In the genomic region with DNA sequence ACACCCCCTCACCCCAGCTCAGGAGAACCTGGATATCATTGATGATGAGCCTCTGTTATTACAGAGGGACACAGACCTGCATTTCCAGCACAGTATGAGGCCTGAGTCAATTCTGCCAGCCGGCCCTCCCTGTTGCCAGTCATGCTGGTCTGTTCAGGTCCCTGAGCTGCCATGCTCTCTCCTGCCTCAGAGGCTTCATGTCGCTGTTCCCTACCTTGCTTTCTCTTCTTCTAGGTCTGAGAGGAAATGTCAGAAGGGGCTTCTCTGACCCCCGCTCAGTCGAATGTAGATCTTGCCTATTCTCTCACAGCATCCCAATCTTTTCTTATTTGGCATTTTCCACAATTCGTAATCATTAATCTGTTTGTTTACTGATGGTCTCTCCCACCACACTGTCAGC, we compare ENCODE assay signal across 10 cellular contexts. TPM values are rescaled to one million over a fixed set of nuclear protein-coding genes. Genes with fewer than 3 reads are reported as not detected.
DNase-seq lines count a peak whose midpoint lies in the region; ATAC-seq and TF ChIP-seq lines count a peak whose summit lies in the region.
"Had no signal": no experiment of that assay in that cellular context is flagged by ENCODE, and none has a peak within 500 bp of the region (broad histone marks: within the 10 kb centered on the region; RNA-seq: fewer than 3 reads in every experiment).

No MANE protein-coding gene starts in this region.

- H3K9me3 ChIP-seq in PC-3 (ENCODE audit: low read length), result no peaks in the 10 kb centered on the region
- H3K9me3 ChIP-seq in esophagus muscularis mucosa, result no peaks in the 10 kb centered on the region
- H3K9me3 ChIP-seq: prostate gland had no signal

- no peak overlapping the region for H2AFZ ChIP-seq in PC-3 (ENCODE audit: low read length)

- no peak for TF ChIP-seq POLR2A in esophagus muscularis mucosa (IDR thresholded peaks at IDR 0.05; ENCODE audit: low read depth)

- 80% methylated on average over 5 of the region's 5 CpGs for WGBS in esophagus muscularis mucosa

- TF ChIP-seq CTCF in PC-3 (conservative IDR thresholded peaks at IDR 0.05; ENCODE audit: low read depth, low read length) (peak; percentile 43; the same call in 1 of the 2 replicates), fibroblast of villous mesenchyme (IDR thresholded peaks at IDR 0.05; ENCODE audit: insufficient read depth, low read depth, low read length) (peak; percentile 20), esophagus muscularis mucosa (IDR thresholded peaks at IDR 0.05) (no peak)

- CTCF ChIA-PET in PC-3 (lab: Charles Lee), result interaction anchor here (0.6 to 1.4 kb wide), 3 partner anchors 29 to 115 kb away, joined by 3 to 5 read pairs (median 4); no protein-coding TSS in a partner anchor

- peak; percentile 29 for DNase-seq in AG08395 (ENCODE audit: low spot score)
- peak; percentile 29 for DNase-seq in PC-3
- no peak for DNase-seq in fibroblast of villous mesenchyme (ENCODE audit: low read depth)
- no peak for DNase-seq in esophagus muscularis mucosa (ENCODE audit: extremely low spot score)
- DNase-seq in left cardiac atrium, result no peak
- DNase-seq: CD4-positive, alpha-beta T cell had no signal

- H3K4me1 ChIP-seq in PC-3 (ENCODE audit: insufficient read depth, low read length), result no peaks in the 10 kb centered on the region
- no peaks in the 10 kb centered on the region for H3K4me1 ChIP-seq in esophagus muscularis mucosa
- H3K4me1 ChIP-seq: prostate gland had no signal

- intact Hi-C loops in PC-3 (cut with micrococcal nuclease) (no loop called here), esophagus muscularis mucosa (cut with DNase I) (no loop called here), left cardiac atrium (cut with DNase I) (no loop called here)

- ATAC-seq in GM18867 (IDR thresholded peaks at IDR 0.05; ENCODE audit: unreplicated experiment) (peak; percentile 74), PC-3 (peak; percentile 61), GM19023 (IDR thresholded peaks at IDR 0.05; ENCODE audit: unreplicated experiment) (no peak), left cardiac atrium (no peak), HG02642 (IDR thresholded peaks at IDR 0.05; ENCODE audit: poor library complexity, unreplicated experiment) (no peak)

- no peak for TF ChIP-seq EP300 in esophagus muscularis mucosa (IDR thresholded peaks at IDR 0.05)

- POLR2A ChIA-PET in PC-3 (lab: Charles Lee; ENCODE audit: unreplicated experiment), result no interaction called here

- no peaks in the 10 kb centered on the region for H3F3A ChIP-seq in PC-3 (ENCODE audit: low read length, unreplicated experiment)

- H3K9me2 ChIP-seq in PC-3 (replicated peaks; ENCODE audit: low read length), result no peaks in the 10 kb centered on the region

- no peaks in the 10 kb centered on the region for H3K79me2 ChIP-seq in PC-3 (ENCODE audit: low read length)

- H3K4me3 ChIP-seq in PC-3 (ENCODE audit: low read length) (no peak overlapping the region), fibroblast of villous mesenchyme (ENCODE audit: low read depth, low read length) (no peak overlapping the region), esophagus muscularis mucosa (no peak overlapping the region)
- H3K4me3 ChIP-seq: prostate gland had no signal

- H3K27me3 ChIP-seq in PC-3 (ENCODE audit: low read length) (no peaks in the 10 kb centered on the region), esophagus muscularis mucosa (peaks cover 0 to 9% (median 0%) of the 10 kb centered on the region in 4 donors)

- no peak overlapping the region for H3K4me2 ChIP-seq in PC-3 (ENCODE audit: low read length)

- BruUV-seq in PC-3 (replicated peaks; lab: Mats Ljungman, UMichigan), result no TSS peak

- H3K9ac ChIP-seq in PC-3 (ENCODE audit: low read length), result no peak overlapping the region

- H3K27ac ChIP-seq in PC-3 (ENCODE audit: low read length) (no peak overlapping the region), esophagus muscularis mucosa (replicated peaks in 1 of 4) (no peak overlapping the region)
- H3K27ac ChIP-seq: prostate gland had no signal

- H3K36me3 ChIP-seq in PC-3 (ENCODE audit: low read depth, low read length) (no peaks in the 10 kb centered on the region), esophagus muscularis mucosa (no peaks in the 10 kb centered on the region)
- H3K36me3 ChIP-seq: prostate gland had no signal

- no peaks in the 10 kb centered on the region for H4K20me1 ChIP-seq in PC-3 (ENCODE audit: low read length)

RNA-seq across cellular contexts. Expression of gene ABCC8, which starts 21.8 kb away (rescaled TPM):
- not detected in 2 replicates for total RNA-seq in PC-3 (2014; rRNA removed)
- total RNA-seq in fibroblast of villous mesenchyme, result not detected in 2 replicates
- 1 to 10 TPM in 3 of 4 donors, under 1 TPM in 1; 0.63 to 2.5 (median 1.7) TPM for total RNA-seq in esophagus muscularis mucosa
- 1 to 10 TPM in 1 of 2 donors, under 1 TPM in 1; 0.99 to 1.9 TPM for total RNA-seq in left cardiac atrium
- total RNA-seq: CD4-positive, alpha-beta T cell had no signal

RNA-seq across cellular contexts. Expression of gene USH1C, which starts 45.7 kb away (rescaled TPM):
- total RNA-seq in PC-3 (2014; rRNA removed) (not detected in 2 replicates), fibroblast of villous mesenchyme (not detected in 2 replicates), esophagus muscularis mucosa (not detected), left cardiac atrium (under 1 TPM in 1 of 2 donors, not detected in 1; 0.88 TPM)
- total RNA-seq: CD4-positive, alpha-beta T cell; prostate gland had no signal

RNA-seq across cellular contexts. Expression of gene OTOG, which starts 48.6 kb away (rescaled TPM):
- total RNA-seq in PC-3 (2014; rRNA removed) (not detected in 2 replicates), fibroblast of villous mesenchyme (not detected in 2 replicates), esophagus muscularis mucosa (not detected), left cardiac atrium (not detected)
- total RNA-seq: CD4-positive, alpha-beta T cell had no signal

Comparison
In these comparisons a context has a peak if more than half of its experiments do, and no peak if none do; other contexts are left out.
1. DNase-seq: peak in AG08395 (single experiment) and PC-3 (single experiment); none in fibroblast of villous mesenchyme (single experiment), esophagus muscularis mucosa (single experiment) and left cardiac atrium (single experiment).
2. ATAC-seq: peak in GM18867 (single experiment) and PC-3 (single experiment); none in GM19023 (single experiment), left cardiac atrium (0 of 2) and HG02642 (single experiment).
3. CTCF ChIP-seq: peak in PC-3 (single experiment) and fibroblast of villous mesenchyme (single experiment); none in esophagus muscularis mucosa (0 of 3).